1 cellular context compared by ENCODE assay signal in the genomic region with DNA sequence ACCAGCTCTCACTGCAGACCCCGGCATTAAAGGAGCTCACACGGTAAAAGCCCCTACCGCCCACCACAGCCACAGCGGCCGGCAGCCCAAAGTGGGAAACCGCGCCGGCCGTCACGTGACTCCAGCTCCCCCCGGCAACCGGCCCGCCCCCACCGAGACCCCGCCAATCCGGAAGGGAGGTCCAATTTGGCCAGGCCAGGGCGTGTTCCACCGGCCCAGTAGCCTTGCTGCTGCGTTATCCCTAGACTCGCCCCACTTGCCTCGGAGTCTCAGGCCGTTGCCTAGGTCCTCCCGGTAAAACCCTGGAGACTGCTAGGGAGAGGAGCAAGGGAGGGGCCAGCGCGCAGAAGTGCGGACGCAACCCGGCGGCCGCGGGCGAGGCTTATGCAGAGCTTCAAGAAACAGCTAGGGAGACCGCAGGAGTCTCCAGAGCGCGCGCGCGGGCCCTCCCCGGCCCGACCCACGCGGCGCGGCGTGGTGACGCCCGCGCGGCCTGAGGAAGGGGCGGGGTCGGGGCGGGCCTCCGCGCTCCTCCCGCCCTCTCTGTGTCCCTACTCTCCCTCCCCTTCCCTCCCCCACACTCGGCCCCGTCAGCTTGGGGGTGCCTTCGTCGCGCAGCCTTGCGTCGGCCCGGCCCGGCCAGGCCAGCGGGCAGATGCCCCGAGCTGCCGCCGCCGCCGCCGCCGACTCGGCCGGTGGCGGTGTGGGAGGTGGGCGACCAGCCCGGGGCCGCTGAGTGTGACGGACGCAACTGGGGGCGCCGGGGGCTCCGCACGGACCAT.
TF ChIP-seq lines count a peak whose summit lies in the region.

A gene with protein sequence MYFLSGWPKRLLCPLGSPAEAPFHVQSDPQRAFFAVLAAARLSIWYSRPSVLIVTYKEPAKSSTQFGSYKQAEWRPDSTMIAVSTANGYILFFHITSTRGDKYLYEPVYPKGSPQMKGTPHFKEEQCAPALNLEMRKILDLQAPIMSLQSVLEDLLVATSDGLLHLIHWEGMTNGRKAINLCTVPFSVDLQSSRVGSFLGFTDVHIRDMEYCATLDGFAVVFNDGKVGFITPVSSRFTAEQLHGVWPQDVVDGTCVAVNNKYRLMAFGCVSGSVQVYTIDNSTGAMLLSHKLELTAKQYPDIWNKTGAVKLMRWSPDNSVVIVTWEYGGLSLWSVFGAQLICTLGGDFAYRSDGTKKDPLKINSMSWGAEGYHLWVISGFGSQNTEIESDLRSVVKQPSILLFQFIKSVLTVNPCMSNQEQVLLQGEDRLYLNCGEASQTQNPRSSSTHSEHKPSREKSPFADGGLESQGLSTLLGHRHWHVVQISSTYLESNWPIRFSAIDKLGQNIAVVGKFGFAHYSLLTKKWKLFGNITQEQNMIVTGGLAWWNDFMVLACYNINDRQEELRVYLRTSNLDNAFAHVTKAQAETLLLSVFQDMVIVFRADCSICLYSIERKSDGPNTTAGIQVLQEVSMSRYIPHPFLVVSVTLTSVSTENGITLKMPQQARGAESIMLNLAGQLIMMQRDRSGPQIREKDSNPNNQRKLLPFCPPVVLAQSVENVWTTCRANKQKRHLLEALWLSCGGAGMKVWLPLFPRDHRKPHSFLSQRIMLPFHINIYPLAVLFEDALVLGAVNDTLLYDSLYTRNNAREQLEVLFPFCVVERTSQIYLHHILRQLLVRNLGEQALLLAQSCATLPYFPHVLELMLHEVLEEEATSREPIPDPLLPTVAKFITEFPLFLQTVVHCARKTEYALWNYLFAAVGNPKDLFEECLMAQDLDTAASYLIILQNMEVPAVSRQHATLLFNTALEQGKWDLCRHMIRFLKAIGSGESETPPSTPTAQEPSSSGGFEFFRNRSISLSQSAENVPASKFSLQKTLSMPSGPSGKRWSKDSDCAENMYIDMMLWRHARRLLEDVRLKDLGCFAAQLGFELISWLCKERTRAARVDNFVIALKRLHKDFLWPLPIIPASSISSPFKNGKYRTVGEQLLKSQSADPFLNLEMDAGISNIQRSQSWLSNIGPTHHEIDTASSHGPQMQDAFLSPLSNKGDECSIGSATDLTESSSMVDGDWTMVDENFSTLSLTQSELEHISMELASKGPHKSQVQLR (N-terminal part only) (plus strand): TSS at position 578 of the 782 bp plus-strand sequence. CDS start 203 bp downstream, at position 781.

TF ChIP-seq in K562, 482 proteins besides CTCF, POLR2A, EP300 and RAD21 (continued from another document and continues in another):
- TF ChIP-seq, protein P1, sequence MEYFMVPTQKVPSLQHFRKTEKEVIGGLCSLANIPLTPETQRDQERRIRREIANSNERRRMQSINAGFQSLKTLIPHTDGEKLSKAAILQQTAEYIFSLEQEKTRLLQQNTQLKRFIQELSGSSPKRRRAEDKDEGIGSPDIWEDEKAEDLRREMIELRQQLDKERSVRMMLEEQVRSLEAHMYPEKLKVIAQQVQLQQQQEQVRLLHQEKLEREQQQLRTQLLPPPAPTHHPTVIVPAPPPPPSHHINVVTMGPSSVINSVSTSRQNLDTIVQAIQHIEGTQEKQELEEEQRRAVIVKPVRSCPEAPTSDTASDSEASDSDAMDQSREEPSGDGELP (CRISPR knock-in tag; IDR thresholded peaks at IDR 0.05; ENCODE audit: borderline replicate concordance) = peak; percentile 55; the same call in 1 of the 2 replicates
- TF ChIP-seq NRF1 (conservative IDR thresholded peaks at IDR 0.05 in 1 of 2, IDR thresholded peaks at IDR 0.05 in 1 of 2) = peak; percentile 90 to 91
- TF ChIP-seq ZNF282 (CRISPR knock-in tag; IDR thresholded peaks at IDR 0.05) = no peak
- TF ChIP-seq POLR2B (IDR thresholded peaks at IDR 0.05; ENCODE audit: low read depth, partially characterized antibody) = no peak
- TF ChIP-seq CREM (IDR thresholded peaks at IDR 0.05; ENCODE audit: low read depth) = peak; percentile 94
- TF ChIP-seq GTF2E2 (tag; IDR thresholded peaks at IDR 0.05) = peak; percentile 51; the same call in 1 of the 2 replicates
- peak; percentile 74; the same call in 1 of the 2 replicates for TF ChIP-seq EP400 (IDR thresholded peaks at IDR 0.05)
- TF ChIP-seq ZNF143 (CRISPR knock-in tag; IDR thresholded peaks at IDR 0.05) = no peak
- TF ChIP-seq RBM15 (IDR thresholded peaks at IDR 0.05; ENCODE audit: insufficient read depth, low read length) = no peak
- no peak for TF ChIP-seq SP1 (CRISPR knock-in tag; IDR thresholded peaks at IDR 0.05)
- TF ChIP-seq, protein P2, sequence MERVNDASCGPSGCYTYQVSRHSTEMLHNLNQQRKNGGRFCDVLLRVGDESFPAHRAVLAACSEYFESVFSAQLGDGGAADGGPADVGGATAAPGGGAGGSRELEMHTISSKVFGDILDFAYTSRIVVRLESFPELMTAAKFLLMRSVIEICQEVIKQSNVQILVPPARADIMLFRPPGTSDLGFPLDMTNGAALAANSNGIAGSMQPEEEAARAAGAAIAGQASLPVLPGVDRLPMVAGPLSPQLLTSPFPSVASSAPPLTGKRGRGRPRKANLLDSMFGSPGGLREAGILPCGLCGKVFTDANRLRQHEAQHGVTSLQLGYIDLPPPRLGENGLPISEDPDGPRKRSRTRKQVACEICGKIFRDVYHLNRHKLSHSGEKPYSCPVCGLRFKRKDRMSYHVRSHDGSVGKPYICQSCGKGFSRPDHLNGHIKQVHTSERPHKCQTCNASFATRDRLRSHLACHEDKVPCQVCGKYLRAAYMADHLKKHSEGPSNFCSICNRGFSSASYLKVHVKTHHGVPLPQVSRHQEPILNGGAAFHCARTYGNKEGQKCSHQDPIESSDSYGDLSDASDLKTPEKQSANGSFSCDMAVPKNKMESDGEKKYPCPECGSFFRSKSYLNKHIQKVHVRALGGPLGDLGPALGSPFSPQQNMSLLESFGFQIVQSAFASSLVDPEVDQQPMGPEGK (CRISPR knock-in tag; IDR thresholded peaks at IDR 0.05; ENCODE audit: borderline replicate concordance) = no peak
- no peak for TF ChIP-seq ADNP (tag; IDR thresholded peaks at IDR 0.05)
- no peak for TF ChIP-seq HDAC2 (IDR thresholded peaks at IDR 0.05)
- TF ChIP-seq, protein P3, sequence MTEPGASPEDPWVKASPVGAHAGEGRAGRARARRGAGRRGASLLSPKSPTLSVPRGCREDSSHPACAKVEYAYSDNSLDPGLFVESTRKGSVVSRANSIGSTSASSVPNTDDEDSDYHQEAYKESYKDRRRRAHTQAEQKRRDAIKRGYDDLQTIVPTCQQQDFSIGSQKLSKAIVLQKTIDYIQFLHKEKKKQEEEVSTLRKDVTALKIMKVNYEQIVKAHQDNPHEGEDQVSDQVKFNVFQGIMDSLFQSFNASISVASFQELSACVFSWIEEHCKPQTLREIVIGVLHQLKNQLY (CRISPR knock-in tag; conservative IDR thresholded peaks at IDR 0.05) = no peak
- TF ChIP-seq DPF2 (IDR thresholded peaks at IDR 0.05) = no peak
- TF ChIP-seq RNF2 (IDR thresholded peaks at IDR 0.05) = no peak
- TF ChIP-seq, protein P4, sequence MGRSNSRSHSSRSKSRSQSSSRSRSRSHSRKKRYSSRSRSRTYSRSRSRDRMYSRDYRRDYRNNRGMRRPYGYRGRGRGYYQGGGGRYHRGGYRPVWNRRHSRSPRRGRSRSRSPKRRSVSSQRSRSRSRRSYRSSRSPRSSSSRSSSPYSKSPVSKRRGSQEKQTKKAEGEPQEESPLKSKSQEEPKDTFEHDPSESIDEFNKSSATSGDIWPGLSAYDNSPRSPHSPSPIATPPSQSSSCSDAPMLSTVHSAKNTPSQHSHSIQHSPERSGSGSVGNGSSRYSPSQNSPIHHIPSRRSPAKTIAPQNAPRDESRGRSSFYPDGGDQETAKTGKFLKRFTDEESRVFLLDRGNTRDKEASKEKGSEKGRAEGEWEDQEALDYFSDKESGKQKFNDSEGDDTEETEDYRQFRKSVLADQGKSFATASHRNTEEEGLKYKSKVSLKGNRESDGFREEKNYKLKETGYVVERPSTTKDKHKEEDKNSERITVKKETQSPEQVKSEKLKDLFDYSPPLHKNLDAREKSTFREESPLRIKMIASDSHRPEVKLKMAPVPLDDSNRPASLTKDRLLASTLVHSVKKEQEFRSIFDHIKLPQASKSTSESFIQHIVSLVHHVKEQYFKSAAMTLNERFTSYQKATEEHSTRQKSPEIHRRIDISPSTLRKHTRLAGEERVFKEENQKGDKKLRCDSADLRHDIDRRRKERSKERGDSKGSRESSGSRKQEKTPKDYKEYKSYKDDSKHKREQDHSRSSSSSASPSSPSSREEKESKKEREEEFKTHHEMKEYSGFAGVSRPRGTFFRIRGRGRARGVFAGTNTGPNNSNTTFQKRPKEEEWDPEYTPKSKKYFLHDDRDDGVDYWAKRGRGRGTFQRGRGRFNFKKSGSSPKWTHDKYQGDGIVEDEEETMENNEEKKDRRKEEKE (IDR thresholded peaks at IDR 0.05; ENCODE audit: borderline replicate concordance in 1 of 2, control insufficient read depth in 1 of 2, low read depth in 2 of 2, low read length in 1 of 2) = no peak
- peak; percentile 18; the same call in 1 of the 2 replicates for TF ChIP-seq HCFC1 (IDR thresholded peaks at IDR 0.05; ENCODE audit: low read depth, low read length)
- no peak for TF ChIP-seq ZNF354B (CRISPR knock-in tag; IDR thresholded peaks at IDR 0.05)
- TF ChIP-seq ZNF507 (tag; conservative IDR thresholded peaks at IDR 0.05) = no peak
- no peak for TF ChIP-seq BRD9 (IDR thresholded peaks at IDR 0.05; ENCODE audit: low read depth, partially characterized antibody)
- peak; percentile 63 for TF ChIP-seq ZFX (CRISPR knock-in tag; IDR thresholded peaks at IDR 0.05)
- no peak for TF ChIP-seq NFATC3 (IDR thresholded peaks at IDR 0.05)
- no peak for TF ChIP-seq HEY1 (CRISPR knock-in tag; IDR thresholded peaks at IDR 0.05; ENCODE audit: borderline replicate concordance)
- peak; percentile 77; the same call in 1 of the 2 replicates for TF ChIP-seq POLR2H (tag; IDR thresholded peaks at IDR 0.05; ENCODE audit: low read depth)
- TF ChIP-seq MCM7 (IDR thresholded peaks at IDR 0.05) = no peak
- TF ChIP-seq, protein P5, sequence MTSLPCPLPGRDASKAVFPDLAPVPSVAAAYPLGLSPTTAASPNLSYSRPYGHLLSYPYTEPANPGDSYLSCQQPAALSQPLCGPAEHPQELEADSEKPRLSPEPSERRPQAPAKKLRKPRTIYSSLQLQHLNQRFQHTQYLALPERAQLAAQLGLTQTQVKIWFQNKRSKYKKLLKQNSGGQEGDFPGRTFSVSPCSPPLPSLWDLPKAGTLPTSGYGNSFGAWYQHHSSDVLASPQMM (CRISPR knock-in tag; IDR thresholded peaks at IDR 0.05) = no peak
- TF ChIP-seq, protein P6, sequence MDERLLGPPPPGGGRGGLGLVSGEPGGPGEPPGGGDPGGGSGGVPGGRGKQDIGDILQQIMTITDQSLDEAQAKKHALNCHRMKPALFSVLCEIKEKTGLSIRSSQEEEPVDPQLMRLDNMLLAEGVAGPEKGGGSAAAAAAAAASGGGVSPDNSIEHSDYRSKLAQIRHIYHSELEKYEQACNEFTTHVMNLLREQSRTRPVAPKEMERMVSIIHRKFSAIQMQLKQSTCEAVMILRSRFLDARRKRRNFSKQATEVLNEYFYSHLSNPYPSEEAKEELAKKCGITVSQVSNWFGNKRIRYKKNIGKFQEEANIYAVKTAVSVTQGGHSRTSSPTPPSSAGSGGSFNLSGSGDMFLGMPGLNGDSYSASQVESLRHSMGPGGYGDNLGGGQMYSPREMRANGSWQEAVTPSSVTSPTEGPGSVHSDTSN (CRISPR knock-in tag; IDR thresholded peaks at IDR 0.05; ENCODE audit: low read depth) = no peak
- TF ChIP-seq, protein P6 (tag; conservative IDR thresholded peaks at IDR 0.05; ENCODE audit: low read depth) = no peak
- TF ChIP-seq, protein P7, sequence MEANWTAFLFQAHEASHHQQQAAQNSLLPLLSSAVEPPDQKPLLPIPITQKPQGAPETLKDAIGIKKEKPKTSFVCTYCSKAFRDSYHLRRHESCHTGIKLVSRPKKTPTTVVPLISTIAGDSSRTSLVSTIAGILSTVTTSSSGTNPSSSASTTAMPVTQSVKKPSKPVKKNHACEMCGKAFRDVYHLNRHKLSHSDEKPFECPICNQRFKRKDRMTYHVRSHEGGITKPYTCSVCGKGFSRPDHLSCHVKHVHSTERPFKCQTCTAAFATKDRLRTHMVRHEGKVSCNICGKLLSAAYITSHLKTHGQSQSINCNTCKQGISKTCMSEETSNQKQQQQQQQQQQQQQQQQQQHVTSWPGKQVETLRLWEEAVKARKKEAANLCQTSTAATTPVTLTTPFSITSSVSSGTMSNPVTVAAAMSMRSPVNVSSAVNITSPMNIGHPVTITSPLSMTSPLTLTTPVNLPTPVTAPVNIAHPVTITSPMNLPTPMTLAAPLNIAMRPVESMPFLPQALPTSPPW (CRISPR knock-in tag; IDR thresholded peaks at IDR 0.05) = peak; percentile 89
- no peak for TF ChIP-seq ZKSCAN8 (CRISPR knock-in tag; IDR thresholded peaks at IDR 0.05)
- TF ChIP-seq TEAD1 (CRISPR knock-in tag; IDR thresholded peaks at IDR 0.05) = peak in 1 of 2 experiments; percentile 38; a peak in 1 of 4 replicates
- TF ChIP-seq ZNF584 (CRISPR knock-in tag; IDR thresholded peaks at IDR 0.05; ENCODE audit: low read depth) = no peak
- TF ChIP-seq CBX1 (IDR thresholded peaks at IDR 0.05; ENCODE audit: low read depth) = 0 out of 2 replicates have a peak, but pooled peaks have one; percentile 17
- peak; percentile 56 for TF ChIP-seq TBP (optimal IDR thresholded peaks at IDR 0.05; ENCODE audit: low read depth, low read length)
- TF ChIP-seq POLR3G (IDR thresholded peaks at IDR 0.05; ENCODE audit: extremely low read depth, insufficient read length, insufficient replicate concordance) = no peak
- TF ChIP-seq ZNF75A (CRISPR knock-in tag; IDR thresholded peaks at IDR 0.05) = no peak
- TF ChIP-seq CHD4 (IDR thresholded peaks at IDR 0.05; ENCODE audit: insufficient read depth, insufficient replicate concordance, low read depth, low read length, poor library complexity, severe bottlenecking) = no peak
- TF ChIP-seq RBM17 (IDR thresholded peaks at IDR 0.05; ENCODE audit: borderline replicate concordance, low read depth, low read length) = no peak
- no peak for TF ChIP-seq ZNF316 (IDR thresholded peaks at IDR 0.05)
- TF ChIP-seq POLR2AphosphoS2 (IDR thresholded peaks at IDR 0.05; ENCODE audit: low read length) = no peak
- TF ChIP-seq HDAC1 (IDR thresholded peaks at IDR 0.05) = peak in 1 of 2 experiments; percentile 63; a peak in 1 of 4 replicates
- TF ChIP-seq, protein P8, sequence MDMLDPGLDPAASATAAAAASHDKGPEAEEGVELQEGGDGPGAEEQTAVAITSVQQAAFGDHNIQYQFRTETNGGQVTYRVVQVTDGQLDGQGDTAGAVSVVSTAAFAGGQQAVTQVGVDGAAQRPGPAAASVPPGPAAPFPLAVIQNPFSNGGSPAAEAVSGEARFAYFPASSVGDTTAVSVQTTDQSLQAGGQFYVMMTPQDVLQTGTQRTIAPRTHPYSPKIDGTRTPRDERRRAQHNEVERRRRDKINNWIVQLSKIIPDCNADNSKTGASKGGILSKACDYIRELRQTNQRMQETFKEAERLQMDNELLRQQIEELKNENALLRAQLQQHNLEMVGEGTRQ (CRISPR knock-in tag; IDR thresholded peaks at IDR 0.05) = peak; percentile 88
- no peak for TF ChIP-seq ZNF146 (CRISPR knock-in tag; IDR thresholded peaks at IDR 0.05; ENCODE audit: unreplicated experiment)
